1 cellular context compared by ENCODE assay signal in genomic region chrX:102659790-102660757, GRCh38.
TF ChIP-seq lines count a peak whose summit lies in the region.

No MANE protein-coding gene starts in this region.

TF ChIP-seq in K562, 482 proteins besides CTCF, POLR2A, EP300 and RAD21 (continued from another document and continues in another):
- TF ChIP-seq, protein P1, sequence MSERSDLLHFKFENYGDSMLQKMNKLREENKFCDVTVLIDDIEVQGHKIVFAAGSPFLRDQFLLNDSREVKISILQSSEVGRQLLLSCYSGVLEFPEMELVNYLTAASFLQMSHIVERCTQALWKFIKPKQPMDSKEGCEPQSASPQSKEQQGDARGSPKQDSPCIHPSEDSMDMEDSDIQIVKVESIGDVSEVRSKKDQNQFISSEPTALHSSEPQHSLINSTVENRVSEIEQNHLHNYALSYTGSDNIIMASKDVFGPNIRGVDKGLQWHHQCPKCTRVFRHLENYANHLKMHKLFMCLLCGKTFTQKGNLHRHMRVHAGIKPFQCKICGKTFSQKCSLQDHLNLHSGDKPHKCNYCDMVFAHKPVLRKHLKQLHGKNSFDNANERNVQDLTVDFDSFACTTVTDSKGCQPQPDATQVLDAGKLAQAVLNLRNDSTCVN (CRISPR knock-in tag; IDR thresholded peaks at IDR 0.05) = no peak
- TF ChIP-seq ZC3H8 (IDR thresholded peaks at IDR 0.05) (no peak), HDAC8 (tag; IDR thresholded peaks at IDR 0.05) (no peak), TRIM28 (IDR thresholded peaks at IDR 0.05) (no peak), PCBP1 (IDR thresholded peaks at IDR 0.05; ENCODE audit: low read depth, low read length, poor library complexity, severe bottlenecking) (no peak), BCL6 (CRISPR knock-in tag; IDR thresholded peaks at IDR 0.05) (no peak), RBM39 (optimal IDR thresholded peaks at IDR 0.05; ENCODE audit: low read depth, low read length) (no peak), SIRT6 (IDR thresholded peaks at IDR 0.05; ENCODE audit: low read depth, low read length) (no peak), GATA2 (CRISPR knock-in tag; IDR thresholded peaks at IDR 0.05) (no peak), MAFK (IDR thresholded peaks at IDR 0.05; ENCODE audit: low read length) (peak; percentile 80), STAT5B (CRISPR knock-in tag; IDR thresholded peaks at IDR 0.05) (no peak), ZBTB7A (IDR thresholded peaks at IDR 0.05; ENCODE audit: borderline replicate concordance, control insufficient read depth, low read depth, low read length) (no peak), BMI1 (IDR thresholded peaks at IDR 0.05; ENCODE audit: low read length) (no peak), RBM14 (IDR thresholded peaks at IDR 0.05; ENCODE audit: borderline replicate concordance, insufficient read depth, low read depth, low read length) (no peak), ZNF140 (CRISPR knock-in tag; IDR thresholded peaks at IDR 0.05) (no peak), ARID4B (CRISPR knock-in tag; IDR thresholded peaks at IDR 0.05) (no peak), DMBX1 (CRISPR knock-in tag; IDR thresholded peaks at IDR 0.05; ENCODE audit: borderline replicate concordance) (no peak), ZNF143 (CRISPR knock-in tag; IDR thresholded peaks at IDR 0.05) (no peak), ARID1B (IDR thresholded peaks at IDR 0.05) (no peak), ZNF280A (IDR thresholded peaks at IDR 0.05; ENCODE audit: low read depth, partially characterized antibody) (no peak), CHD2 (IDR thresholded peaks at IDR 0.05; ENCODE audit: low read depth, low read length) (no peak), IRF2 (CRISPR knock-in tag; IDR thresholded peaks at IDR 0.05) (no peak), ETS2 (tag; IDR thresholded peaks at IDR 0.05; ENCODE audit: borderline replicate concordance, poor library complexity, severe bottlenecking) (no peak), ZNF436 (CRISPR knock-in tag; IDR thresholded peaks at IDR 0.05) (no peak), PHF8 (IDR thresholded peaks at IDR 0.05; ENCODE audit: borderline replicate concordance, low read length) (peak; percentile 44; the same call in 1 of the 2 replicates), ZNF780A (CRISPR knock-in tag; IDR thresholded peaks at IDR 0.05) (no peak), ZFX (CRISPR knock-in tag; IDR thresholded peaks at IDR 0.05) (no peak; the same call in 1 of the 2 replicates), GTF3C2 (IDR thresholded peaks at IDR 0.05; ENCODE audit: borderline replicate concordance, extremely low read depth, insufficient read length) (no peak), RFX1 (IDR thresholded peaks at IDR 0.05) (no peak), ELF1 (tag; IDR thresholded peaks at IDR 0.05) (no peak), ZFPM2 (CRISPR knock-in tag; IDR thresholded peaks at IDR 0.05) (no peak)
- TF ChIP-seq, protein P2, sequence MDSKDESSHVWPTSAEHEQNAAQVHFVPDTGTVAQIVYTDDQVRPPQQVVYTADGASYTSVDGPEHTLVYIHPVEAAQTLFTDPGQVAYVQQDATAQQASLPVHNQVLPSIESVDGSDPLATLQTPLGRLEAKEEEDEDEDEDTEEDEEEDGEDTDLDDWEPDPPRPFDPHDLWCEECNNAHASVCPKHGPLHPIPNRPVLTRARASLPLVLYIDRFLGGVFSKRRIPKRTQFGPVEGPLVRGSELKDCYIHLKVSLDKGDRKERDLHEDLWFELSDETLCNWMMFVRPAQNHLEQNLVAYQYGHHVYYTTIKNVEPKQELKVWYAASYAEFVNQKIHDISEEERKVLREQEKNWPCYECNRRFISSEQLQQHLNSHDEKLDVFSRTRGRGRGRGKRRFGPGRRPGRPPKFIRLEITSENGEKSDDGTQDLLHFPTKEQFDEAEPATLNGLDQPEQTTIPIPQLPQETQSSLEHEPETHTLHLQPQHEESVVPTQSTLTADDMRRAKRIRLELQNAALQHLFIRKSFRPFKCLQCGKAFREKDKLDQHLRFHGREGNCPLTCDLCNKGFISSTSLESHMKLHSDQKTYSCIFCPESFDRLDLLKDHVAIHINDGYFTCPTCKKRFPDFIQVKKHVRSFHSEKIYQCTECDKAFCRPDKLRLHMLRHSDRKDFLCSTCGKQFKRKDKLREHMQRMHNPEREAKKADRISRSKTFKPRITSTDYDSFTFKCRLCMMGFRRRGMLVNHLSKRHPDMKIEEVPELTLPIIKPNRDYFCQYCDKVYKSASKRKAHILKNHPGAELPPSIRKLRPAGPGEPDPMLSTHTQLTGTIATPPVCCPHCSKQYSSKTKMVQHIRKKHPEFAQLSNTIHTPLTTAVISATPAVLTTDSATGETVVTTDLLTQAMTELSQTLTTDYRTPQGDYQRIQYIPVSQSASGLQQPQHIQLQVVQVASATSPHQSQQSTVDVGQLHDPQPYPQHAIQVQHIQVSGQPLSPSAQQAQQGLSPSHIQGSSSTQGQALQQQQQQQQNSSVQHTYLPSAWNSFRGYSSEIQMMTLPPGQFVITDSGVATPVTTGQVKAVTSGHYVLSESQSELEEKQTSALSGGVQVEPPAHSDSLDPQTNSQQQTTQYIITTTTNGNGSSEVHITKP (IDR thresholded peaks at IDR 0.05; ENCODE audit: partially characterized antibody) = no peak
- TF ChIP-seq, protein P3, sequence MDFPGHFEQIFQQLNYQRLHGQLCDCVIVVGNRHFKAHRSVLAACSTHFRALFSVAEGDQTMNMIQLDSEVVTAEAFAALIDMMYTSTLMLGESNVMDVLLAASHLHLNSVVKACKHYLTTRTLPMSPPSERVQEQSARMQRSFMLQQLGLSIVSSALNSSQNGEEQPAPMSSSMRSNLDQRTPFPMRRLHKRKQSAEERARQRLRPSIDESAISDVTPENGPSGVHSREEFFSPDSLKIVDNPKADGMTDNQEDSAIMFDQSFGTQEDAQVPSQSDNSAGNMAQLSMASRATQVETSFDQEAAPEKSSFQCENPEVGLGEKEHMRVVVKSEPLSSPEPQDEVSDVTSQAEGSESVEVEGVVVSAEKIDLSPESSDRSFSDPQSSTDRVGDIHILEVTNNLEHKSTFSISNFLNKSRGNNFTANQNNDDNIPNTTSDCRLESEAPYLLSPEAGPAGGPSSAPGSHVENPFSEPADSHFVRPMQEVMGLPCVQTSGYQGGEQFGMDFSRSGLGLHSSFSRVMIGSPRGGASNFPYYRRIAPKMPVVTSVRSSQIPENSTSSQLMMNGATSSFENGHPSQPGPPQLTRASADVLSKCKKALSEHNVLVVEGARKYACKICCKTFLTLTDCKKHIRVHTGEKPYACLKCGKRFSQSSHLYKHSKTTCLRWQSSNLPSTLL (IDR thresholded peaks at IDR 0.05) = no peak
- TF ChIP-seq, protein P4, sequence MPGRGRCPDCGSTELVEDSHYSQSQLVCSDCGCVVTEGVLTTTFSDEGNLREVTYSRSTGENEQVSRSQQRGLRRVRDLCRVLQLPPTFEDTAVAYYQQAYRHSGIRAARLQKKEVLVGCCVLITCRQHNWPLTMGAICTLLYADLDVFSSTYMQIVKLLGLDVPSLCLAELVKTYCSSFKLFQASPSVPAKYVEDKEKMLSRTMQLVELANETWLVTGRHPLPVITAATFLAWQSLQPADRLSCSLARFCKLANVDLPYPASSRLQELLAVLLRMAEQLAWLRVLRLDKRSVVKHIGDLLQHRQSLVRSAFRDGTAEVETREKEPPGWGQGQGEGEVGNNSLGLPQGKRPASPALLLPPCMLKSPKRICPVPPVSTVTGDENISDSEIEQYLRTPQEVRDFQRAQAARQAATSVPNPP (IDR thresholded peaks at IDR 0.05; ENCODE audit: borderline replicate concordance, insufficient read depth, insufficient read length) = no peak
- TF ChIP-seq, protein P5, sequence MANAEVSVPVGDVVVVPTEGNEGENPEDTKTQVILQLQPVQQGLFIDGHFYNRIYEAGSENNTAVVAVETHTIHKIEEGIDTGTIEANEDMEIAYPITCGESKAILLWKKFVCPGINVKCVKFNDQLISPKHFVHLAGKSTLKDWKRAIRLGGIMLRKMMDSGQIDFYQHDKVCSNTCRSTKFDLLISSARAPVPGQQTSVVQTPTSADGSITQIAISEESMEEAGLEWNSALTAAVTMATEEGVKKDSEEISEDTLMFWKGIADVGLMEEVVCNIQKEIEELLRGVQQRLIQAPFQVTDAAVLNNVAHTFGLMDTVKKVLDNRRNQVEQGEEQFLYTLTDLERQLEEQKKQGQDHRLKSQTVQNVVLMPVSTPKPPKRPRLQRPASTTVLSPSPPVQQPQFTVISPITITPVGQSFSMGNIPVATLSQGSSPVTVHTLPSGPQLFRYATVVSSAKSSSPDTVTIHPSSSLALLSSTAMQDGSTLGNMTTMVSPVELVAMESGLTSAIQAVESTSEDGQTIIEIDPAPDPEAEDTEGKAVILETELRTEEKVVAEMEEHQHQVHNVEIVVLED (CRISPR knock-in tag; IDR thresholded peaks at IDR 0.05) = no peak
- TF ChIP-seq, protein P6, sequence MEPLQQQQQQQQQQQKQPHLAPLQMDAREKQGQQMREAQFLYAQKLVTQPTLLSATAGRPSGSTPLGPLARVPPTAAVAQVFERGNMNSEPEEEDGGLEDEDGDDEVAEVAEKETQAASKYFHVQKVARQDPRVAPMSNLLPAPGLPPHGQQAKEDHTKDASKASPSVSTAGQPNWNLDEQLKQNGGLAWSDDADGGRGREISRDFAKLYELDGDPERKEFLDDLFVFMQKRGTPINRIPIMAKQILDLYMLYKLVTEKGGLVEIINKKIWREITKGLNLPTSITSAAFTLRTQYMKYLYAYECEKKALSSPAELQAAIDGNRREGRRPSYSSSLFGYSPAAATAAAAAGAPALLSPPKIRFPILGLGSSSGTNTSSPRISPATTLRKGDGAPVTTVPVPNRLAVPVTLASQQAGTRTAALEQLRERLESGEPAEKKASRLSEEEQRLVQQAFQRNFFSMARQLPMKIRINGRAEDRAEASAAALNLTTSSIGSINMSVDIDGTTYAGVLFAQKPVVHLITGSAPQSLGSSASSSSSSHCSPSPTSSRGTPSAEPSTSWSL (CRISPR knock-in tag; IDR thresholded peaks at IDR 0.05; ENCODE audit: borderline replicate concordance) = no peak
